19 cellular contexts compared by ENCODE assay signal in the genomic region with DNA sequence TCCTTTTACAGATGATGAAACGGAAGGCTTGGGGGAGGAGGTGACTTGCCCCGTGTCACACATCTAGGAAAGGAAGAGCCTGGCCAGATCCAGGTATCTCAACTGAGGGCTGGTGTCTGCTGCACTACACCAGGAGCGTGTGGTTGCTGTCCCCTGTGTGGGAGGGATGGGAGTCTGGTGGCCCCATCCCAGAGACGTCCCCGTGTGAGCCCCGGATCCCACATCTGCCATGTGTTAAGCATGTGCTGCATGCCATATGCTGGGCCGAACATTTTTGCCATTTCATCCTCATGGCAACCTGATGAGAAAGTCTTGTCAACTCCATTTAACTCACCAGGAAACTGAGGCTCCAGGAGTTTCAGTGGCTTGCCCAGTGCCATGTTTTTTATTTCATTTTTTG. TPM values are rescaled to one million over a fixed set of nuclear protein-coding genes. Genes with fewer than 3 reads are reported as not detected.
DNase-seq lines count a peak whose midpoint lies in the region; ATAC-seq, FAIRE-seq and TF ChIP-seq lines count a peak whose summit lies in the region.
"Had no signal": no experiment of that assay in that cellular context is flagged by ENCODE, and none has a peak within 500 bp of the region (broad histone marks: within the 10 kb centered on the region; RNA-seq: fewer than 3 reads in every experiment).

No MANE protein-coding gene starts in this region.

- POLR2A ChIA-PET in K562 (lab: Yijun Ruan, JAX), result interaction anchor here (1.4 kb wide), 1 partner anchor 12 kb away, joined by 5 read pairs; no protein-coding TSS in a partner anchor

- ATAC-seq in K562, result no peak
- no peak for ATAC-seq in GM18511 (IDR thresholded peaks at IDR 0.05; ENCODE audit: unreplicated experiment)
- no peak for ATAC-seq in GM21717 (IDR thresholded peaks at IDR 0.05; ENCODE audit: unreplicated experiment)
- no peak for ATAC-seq in natural killer cell

- no peak overlapping the region for H3K9ac ChIP-seq in K562 (ENCODE audit: insufficient read depth in 1 of 2, low read depth in 2 of 2, low read length in 2 of 2)
- H3K9ac ChIP-seq: BLaER1, GM23248 had no signal

- intact Hi-C loops in K562 (cut with micrococcal nuclease), result no loop called here
- intact Hi-C loops in natural killer cell (cut with micrococcal nuclease), result no loop called here

- H3K4me2 ChIP-seq in K562 (ENCODE audit: insufficient read depth, low read length), result no peak overlapping the region
- H3K4me2 ChIP-seq: BLaER1 had no signal

- no peaks in the 10 kb centered on the region for H3K79me2 ChIP-seq in K562 (ENCODE audit: control insufficient read depth, insufficient read depth, low read length)

- TF ChIP-seq POLR2A in K562 (conservative IDR thresholded peaks at IDR 0.05), result no peak

- WGBS in K562 (ENCODE audit: insufficient coverage, low coverage, missing lambda C conversion rate), result 68% methylated on average over 7 of the region's 7 CpGs

- in situ Hi-C loops in K562 (cut with MboI), result no loop called here

- H3K27me3 ChIP-seq in K562 (ENCODE audit: control insufficient read depth in 2 of 2, insufficient read depth in 2 of 2, low read length in 2 of 2), result no peaks in the 10 kb centered on the region

- peak overlapping the region in 2 of 3 experiments; percentile 35 to 66 for H3K4me3 Mint-ChIP-seq in nephron
- no peak overlapping the region for H3K4me3 Mint-ChIP-seq in natural killer cell

- peak; percentile 38 for DNase-seq in 8988T
- DNase-seq in K562 (ENCODE audit: extremely low read depth in 1 of 4, low spot score in 3 of 4), result peak in 2 of 4 experiments; percentile 12 to 13
- no peak for DNase-seq in occipital lobe (lab: John Stamatoyannopoulos, UW)
- DNase-seq in natural killer cell, result no peak
- DNase-seq: CD4-positive, alpha-beta memory T cell; DMS79 treated with DMSO at 0.1 percent for 48 hours; GF-D8; GM23248; IMR-90; Karpas-422; KBM-7 had no signal

- FAIRE-seq in K562 (lab: Jason Lieb, UNC), result no peak

- H3K9me3 ChIP-seq in K562 (replicated peaks; ENCODE audit: control insufficient read depth, insufficient read depth, low read depth, low read length), result no peaks in the 10 kb centered on the region
- H3K9me3 ChIP-seq: BLaER1, HAP-1 had no signal

- no peak for TF ChIP-seq RAD21 in K562 (CRISPR knock-in tag; conservative IDR thresholded peaks at IDR 0.05 in 1 of 2, IDR thresholded peaks at IDR 0.05 in 1 of 2)

- H3K27ac ChIP-seq in 22Rv1 (0 out of 2 replicates have a peak overlapping the region, but pooled peaks have one; percentile 2), K562 (ENCODE audit: extremely low read depth, low read depth, low read length) (no peak overlapping the region)
- H3K27ac ChIP-seq: BLaER1, GM23248 had no signal

- H3K36me3 ChIP-seq in K562 (ENCODE audit: control insufficient read depth, insufficient read depth, low read length), result no peaks in the 10 kb centered on the region
- H3K36me3 ChIP-seq: BLaER1 had no signal

- no peak for TF ChIP-seq EP300 in K562 (IDR thresholded peaks at IDR 0.05; ENCODE audit: low read length)

- no peaks in the 10 kb centered on the region for H4K20me1 ChIP-seq in K562 (replicated peaks; ENCODE audit: control insufficient read depth, insufficient read depth, low read length)

- BruUV-seq in K562 (replicated peaks; lab: Mats Ljungman, UMichigan), result no TSS peak

- H3K9me1 ChIP-seq in K562 (ENCODE audit: control insufficient read depth, insufficient read depth, low read length), result no peaks in the 10 kb centered on the region

- H3K27me3 Mint-ChIP-seq in nephron (ENCODE audit: low read depth) (peaks cover 29% of the 10 kb centered on the region), natural killer cell (ENCODE audit: low read depth in 2 of 2) (peaks cover 42 to 43% of the 10 kb centered on the region in 2 donors)

- H3K36me3 Mint-ChIP-seq in nephron (ENCODE audit: low read depth) (no peaks in the 10 kb centered on the region), natural killer cell (no peaks in the 10 kb centered on the region)

- H2AFZ ChIP-seq in K562 (ENCODE audit: low read depth, low read length), result no peak overlapping the region
- H2AFZ ChIP-seq: GM23248 had no signal

- no peak overlapping the region for H3K4me3 ChIP-seq in K562
- H3K4me3 ChIP-seq: BLaER1, GM23248, HAP-1 had no signal

- peaks cover 4 to 45% of the 10 kb centered on the region in 2 experiments; a peak in 4 of 5 replicates for H3K4me1 ChIP-seq in K562 (replicated peaks in 1 of 2; ENCODE audit: control insufficient read depth in 2 of 2, insufficient read depth in 2 of 2, low read length in 2 of 2)
- H3K4me1 ChIP-seq: HAP-1 had no signal

- H3K9me3 Mint-ChIP-seq in nephron (no peaks in the 10 kb centered on the region), natural killer cell (no peaks in the 10 kb centered on the region)
- H3K9me3 Mint-ChIP-seq: CD4-positive, alpha-beta memory T cell had no signal

- TF ChIP-seq CTCF in 22Rv1 (IDR thresholded peaks at IDR 0.05), result no peak
- no peak for TF ChIP-seq CTCF in K562 (IDR thresholded peaks at IDR 0.05 in 2 of 3, conservative IDR thresholded peaks at IDR 0.05 in 1 of 3; ENCODE audit: insufficient read depth in 2 of 3, low read depth in 1 of 3, low read length in 3 of 3)
- TF ChIP-seq CTCF in nephron (IDR thresholded peaks at IDR 0.05; ENCODE audit: unreplicated experiment in 3 of 3), result no peak
- no peak for TF ChIP-seq CTCF in natural killer cell (IDR thresholded peaks at IDR 0.05)

- peaks cover 26% of the 10 kb centered on the region for H3K4me1 Mint-ChIP-seq in nephron
- H3K4me1 Mint-ChIP-seq in natural killer cell, result peaks cover 13 to 31% of the 10 kb centered on the region in 2 donors

- CTCF ChIA-PET in K562 (lab: Yijun Ruan, JAX; ENCODE audit: low intra/inter-chr PET ratio), result no interaction called here

- H3K27ac Mint-ChIP-seq in nephron (no peak overlapping the region), natural killer cell (no peak overlapping the region)
- H3K27ac Mint-ChIP-seq: CD14-positive monocyte had no signal

RNA-seq across cellular contexts. Expression of gene GAREM2, which starts 4.2 kb away (rescaled TPM):
- 9.3 and 20.6 TPM in 2 replicates for total RNA-seq in K562 (2011; cell fraction: chromatin; rRNA removed; ENCODE audit: low replicate concordance)
- 11.8 and 13.2 TPM in 2 replicates for total RNA-seq in K562 (2011; cell fraction: nucleolus; rRNA removed)
- 12.0 and 16.1 TPM in 2 replicates for total RNA-seq in K562 (2011; cell fraction: nucleoplasm; rRNA removed)
- total RNA-seq in K562 (2014; rRNA removed) (2.5 and 4.7 TPM in 2 replicates), K562 (2014; rRNA removed; fragmentation: Illumina TruSeq; extraction: Trizol) (1.3 and 1.7 TPM in 2 replicates), K562 (2015; rRNA removed; fragmentation: Illumina TruSeq; extraction: Trizol) (1.5 and 1.7 TPM in 2 replicates), K562 (2021) (11.5 and 12.4 TPM in 2 replicates), occipital lobe (7.0 TPM), natural killer cell (1 to 10 TPM; 7.1 to 9.2 (median 7.2) TPM)
- polyA plus RNA-seq in K562 (2011; rRNA removed) (4.6 and 5.0 TPM in 2 replicates), K562 (2014; fragmentation: Illumina TruSeq; extraction: Trizol) (5.4 and 6.9 TPM in 2 replicates), K562 (2014; fragmentation: Nextera tagmentation; extraction: Ambion mirVana) (1 to 10 TPM; 1.7 to 2.2 TPM), K562 (2014; rRNA removed) (4.6 and 7.6 TPM in 2 replicates)
- 6.3 and 10.6 TPM in 2 replicates for polyA plus RNA-seq in K562 (2011; cell fraction: cytosol; rRNA removed)
- polyA plus RNA-seq in K562 (2011; cell fraction: nucleus; rRNA removed), result 9.6 and 16.4 TPM in 2 replicates
- 6.7 and 10.0 TPM in 2 replicates for polyA plus RNA-seq in K562 (2012)
- polyA minus RNA-seq in K562 (2011; rRNA and poly(A)+ RNA removed), result 2.9 and 4.5 TPM in 2 replicates
- polyA minus RNA-seq in K562 (2011; cell fraction: cytosol; rRNA and poly(A)+ RNA removed), result 4.6 and 5.2 TPM in 2 replicates
- 3.2 and 3.7 TPM in 2 replicates for polyA minus RNA-seq in K562 (2011; cell fraction: nucleus; rRNA and poly(A)+ RNA removed)
- total RNA-seq: H4 had no signal
